In the genomic region with DNA sequence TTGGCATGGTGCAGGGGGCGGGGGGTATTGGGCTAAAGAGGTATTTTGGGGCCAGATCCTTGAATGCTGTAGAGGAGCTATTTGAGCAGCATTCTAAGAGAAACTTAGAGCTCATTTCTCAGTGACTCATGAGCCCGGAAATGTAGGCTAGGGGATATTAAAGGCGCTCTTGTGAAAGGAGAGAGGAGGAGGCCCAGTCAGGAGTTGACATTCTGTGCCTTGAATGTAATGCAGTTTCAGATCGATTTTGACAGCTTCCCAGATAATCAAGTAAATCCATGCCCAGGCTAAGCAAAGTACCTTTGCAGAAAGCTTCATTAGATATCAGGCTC, we compare ENCODE assay signal across 8 cellular contexts. TPM values are rescaled to one million over a fixed set of nuclear protein-coding genes. Genes with fewer than 3 reads are reported as not detected.
DNase-seq lines count a peak whose midpoint lies in the region; ATAC-seq, FAIRE-seq and TF ChIP-seq lines count a peak whose summit lies in the region.

No MANE protein-coding gene starts in this region.

- TF ChIP-seq CTCF in NB4 (IDR thresholded peaks at IDR 0.05; ENCODE audit: low read depth, low read length) (no peak), pancreas (IDR thresholded peaks at IDR 0.05) (no peak)

- peak; percentile 23 for DNase-seq in stimulated activated CD8-positive, alpha-beta memory T cell treated with anti-CD3 and anti-CD28 coated beads, Interleukin-12 subunit alpha, Interleukin-12 subunit beta, amount 100 ng/mL, for 1 hour (ENCODE audit: low read depth)
- no peak for DNase-seq in stimulated activated CD8-positive, alpha-beta memory T cell treated with anti-CD3 and anti-CD28 coated beads, Interleukin-4, amount 100 ng/mL, for 48 hours
- DNase-seq in NB4 (ENCODE audit: low read depth) (peak; percentile 84), germinal center (ENCODE audit: low spot score) (peak; percentile 38), pancreas (no peak), middle frontal gyrus (ENCODE audit: extremely low spot score, low spot score) (no peak)
- peak; percentile 39 for DNase-seq in activated naive CD4-positive, alpha-beta T cell treated with Interleukin-2 at 50 U/mL for 16 hours

- no peaks in the 10 kb centered on the region for H3K9me3 ChIP-seq in pancreas

- H3K4me3 ChIP-seq in NB4 (ENCODE audit: low read depth, low read length): peak overlapping the region; percentile 78
- H3K4me3 ChIP-seq in pancreas: peak overlapping the region; percentile 89 to 98 (median 96)

- no peaks in the 10 kb centered on the region for H3K27me3 ChIP-seq in pancreas

- FAIRE-seq in pancreas (lab: Jason Lieb, UNC): no peak

- ATAC-seq in pancreas: peak; percentile 15 to 58 (median 24)
- ATAC-seq in GM21619 (IDR thresholded peaks at IDR 0.05; ENCODE audit: unreplicated experiment): no peak

- TF ChIP-seq POLR2A in NB4 (IDR thresholded peaks at IDR 0.05; ENCODE audit: extremely low read depth, insufficient read length): no peak

- intact Hi-C loops in pancreas (cut with DNase I): no loop called here

- peak overlapping the region; percentile 86 to 92 (median 90) for H3K27ac ChIP-seq in pancreas

- H3K4me1 ChIP-seq in pancreas: peaks cover 0 to 42% (median 8%) of the 10 kb centered on the region in 3 donors

- H3K36me3 ChIP-seq in pancreas: no peaks in the 10 kb centered on the region

- 1% methylated on average over 4 of the region's 4 CpGs for WGBS in pancreas, 2 donors

RNA-seq across cellular contexts. Expression of a gene that starts 1.4 kb away (rescaled TPM):
- total RNA-seq in pancreas: 10 to 100 TPM; 15.9 to 41.6 (median 22.0) TPM
- 10 to 100 TPM in 1 of 2 donors, 1 to 10 TPM in 1; 9.9 to 15.3 TPM for polyA plus RNA-seq in pancreas

Comparison
In these comparisons a context has a peak if more than half of its experiments do, and no peak if none do; other contexts are left out.
1. DNase-seq: peak in stimulated activated CD8-positive, alpha-beta memory T cell treated with anti-CD3 and anti-CD28 coated beads, Interleukin-12 subunit alpha, Interleukin-12 subunit beta, amount 100 ng/mL, for 1 hour (single experiment), NB4 (single experiment), activated naive CD4-positive, alpha-beta T cell treated with Interleukin-2 at 50 U/mL for 16 hours (single experiment) and germinal center (single experiment); none in stimulated activated CD8-positive, alpha-beta memory T cell treated with anti-CD3 and anti-CD28 coated beads, Interleukin-4, amount 100 ng/mL, for 48 hours (single experiment), pancreas (0 of 6) and middle frontal gyrus (single experiment).